8 cellular contexts compared by ENCODE assay signal in genomic region chr19:38618590-38619360, GRCh38. TPM values are rescaled to one million over a fixed set of nuclear protein-coding genes. Genes with fewer than 3 reads are reported as not detected.
DNase-seq lines count a peak whose midpoint lies in the region; ATAC-seq and TF ChIP-seq lines count a peak whose summit lies in the region.

Gene EIF3K (plus strand): TSS chr19:38619188. CDS start chr19:38619269, 81 bp downstream.

- peak within 1 kb of the TSS; percentile 87 to 99 (median 92) for H3K4me3 ChIP-seq in BLaER1 treated with 17β-estradiol and CSF1 and Interleukin-3, amounts not matched to agents 10 nM and 100 nM
- peak within 1 kb of the TSS; percentile 75 to 90 for H3K4me3 ChIP-seq in left lung

- H3K9me3 ChIP-seq in BLaER1 treated with 17β-estradiol and CSF1 and Interleukin-3, amounts not matched to agents 10 nM and 100 nM (replicated peaks in 1 of 11): no peaks in the 10 kb centered on the region
- no peaks in the 10 kb centered on the region for H3K9me3 ChIP-seq in left lung

- ATAC-seq in GM19395 (IDR thresholded peaks at IDR 0.05; ENCODE audit: unreplicated experiment): peak; percentile 57
- ATAC-seq in HG03565 (IDR thresholded peaks at IDR 0.05; ENCODE audit: unreplicated experiment): peak; percentile 74
- peak; percentile 95 for ATAC-seq in left lung

- peak within 1 kb of the TSS; percentile 70 to 94 (median 85) for H3K27ac ChIP-seq in BLaER1 treated with 17β-estradiol and CSF1 and Interleukin-3, amounts not matched to agents 10 nM and 100 nM
- peak within 1 kb of the TSS; percentile 56 to 84 for H3K27ac ChIP-seq in left lung

- H3K36me3 ChIP-seq in BLaER1 treated with 17β-estradiol and CSF1 and Interleukin-3, amounts not matched to agents 10 nM and 100 nM: peaks cover 32 to 53% (median 35%) of the 10 kb centered on the region in 11 experiments
- peaks cover 0 to 36% of the 10 kb centered on the region in 2 donors for H3K36me3 ChIP-seq in left lung

- peaks cover 0 to 38% (median 26%) of the 10 kb centered on the region in 11 experiments; a peak in 16 of 22 replicates for H4K20me1 ChIP-seq in BLaER1 treated with 17β-estradiol and CSF1 and Interleukin-3, amounts not matched to agents 10 nM and 100 nM

- H3K4me2 ChIP-seq in BLaER1 treated with 17β-estradiol and CSF1 and Interleukin-3, amounts not matched to agents 10 nM and 100 nM: peak within 1 kb of the TSS; percentile 95 to 99 (median 97)

- H3K27me3 ChIP-seq in BLaER1 treated with 17β-estradiol and CSF1 and Interleukin-3, amounts not matched to agents 10 nM and 100 nM: no peaks in the 10 kb centered on the region
- H3K27me3 ChIP-seq in left lung: no peaks in the 10 kb centered on the region

- DNase-seq in NCI-H82 (lab: John Stamatoyannopoulos, UW): peak; percentile 100
- peak; percentile 99 for DNase-seq in activated CD4-positive, alpha-beta T cell treated with anti-CD3 and anti-CD28 coated beads, Interleukin-2, amount 50 U/mL, for 48 hours
- DNase-seq in dermis blood vessel endothelial cell: peak; percentile 99
- peak; percentile 99 to 100 for DNase-seq in left lung
- DNase-seq in stimulated activated CD4-positive, alpha-beta T cell treated with anti-CD3 and anti-CD28 coated beads, Interleukin-2, amount 100 ng/mL, for 48 hours: peak; percentile 99

- intact Hi-C loops in left lung (cut with DNase I): loop anchor here in 1 of 2 donors (10.0 kb wide), 1 partner anchor 214 kb away; the partner anchor contains the start of gene FAM98C

- H3K4me1 ChIP-seq in BLaER1 treated with 17β-estradiol and CSF1 and Interleukin-3, amounts not matched to agents 10 nM and 100 nM: peaks cover 27 to 48% (median 43%) of the 10 kb centered on the region in 10 experiments
- H3K4me1 ChIP-seq in left lung: peaks cover 9 to 28% of the 10 kb centered on the region in 2 donors

- peak in 1 of 2 donors; percentile 7 for TF ChIP-seq CTCF in left lung (IDR thresholded peaks at IDR 0.05)

- peak within 1 kb of the TSS; percentile 89 to 97 (median 92) for H3K9ac ChIP-seq in BLaER1 treated with 17β-estradiol and CSF1 and Interleukin-3, amounts not matched to agents 10 nM and 100 nM

RNA-seq across cellular contexts. Expression of gene EIF3K, which starts in this region (rescaled TPM):
- total RNA-seq in dermis blood vessel endothelial cell (350 and 735 TPM in 2 replicates), left lung (100 to 1,000 TPM; 184 to 224 TPM)

Comparison
In these comparisons a context has a peak if more than half of its experiments do, and no peak if none do; other contexts are left out.
1. Peak in every context shown above with its lines: DNase-seq, ATAC-seq, H3K4me3 ChIP-seq and H3K27ac ChIP-seq.